In genomic region chr9:84556556-84556955, GRCh38 we compare ENCODE assay signal across 20 cellular contexts.
DNase-seq lines count a peak whose midpoint lies in the region; ATAC-seq, FAIRE-seq and TF ChIP-seq lines count a peak whose summit lies in the region.
"Had no signal": no experiment of that assay in that cellular context is flagged by ENCODE, and none has a peak within 500 bp of the region (broad histone marks: within the 10 kb centered on the region; RNA-seq: fewer than 3 reads in every experiment).

No MANE protein-coding gene starts in this region.

- H3K27me3 Mint-ChIP-seq in GM23338 (ENCODE audit: insufficient read depth, low read depth, poor library complexity) = peaks cover 7% of the 10 kb centered on the region

- peaks cover 31% of the 10 kb centered on the region for H3K4me1 Mint-ChIP-seq in GM23338
- H3K4me1 Mint-ChIP-seq: B cell; CD8-positive, alpha-beta memory T cell had no signal

- no peaks in the 10 kb centered on the region for H4K20me1 ChIP-seq in GM23338 (replicated peaks; ENCODE audit: insufficient read depth)
- H4K20me1 ChIP-seq: BLaER1 treated with 17β-estradiol and CSF1 and Interleukin-3, amounts not matched to agents 10 nM and 100 nM had no signal

- in situ Hi-C loops in G401 (cut with HindIII; ENCODE audit: low sequenced_read_pairs) = no loop called here

- no peaks in the 10 kb centered on the region for H3F3A ChIP-seq in GM23338 (replicated peaks; ENCODE audit: low read depth)

- FAIRE-seq in bronchial epithelial cell (lab: Jason Lieb, UNC) = no peak
- FAIRE-seq: GM12892, GM18507, H54 had no signal

- no peak overlapping the region for H3K4me3 Mint-ChIP-seq in GM23338
- H3K4me3 Mint-ChIP-seq: B cell; CD8-positive, alpha-beta memory T cell; HFFc6 had no signal

- H3K27ac ChIP-seq in GM23338 (ENCODE audit: low read depth) (no peak overlapping the region), foreskin keratinocyte (no peak overlapping the region)
- H3K27ac ChIP-seq: BLaER1 treated with 17β-estradiol and CSF1 and Interleukin-3, amounts not matched to agents 10 nM and 100 nM; GM23248 had no signal

- H3K4me1 ChIP-seq in GM23338 (ENCODE audit: insufficient read depth) (0 out of 2 replicates have a peak, but pooled peaks cover 4% of the 10 kb centered on the region), foreskin keratinocyte (peaks cover 7% of the 10 kb centered on the region)
- H3K4me1 ChIP-seq: BLaER1 treated with 17β-estradiol and CSF1 and Interleukin-3, amounts not matched to agents 10 nM and 100 nM had no signal

- no peaks in the 10 kb centered on the region for H3K27me3 ChIP-seq in GM23338 (ENCODE audit: insufficient read depth)
- H3K27me3 ChIP-seq in bronchial epithelial cell (ENCODE audit: control insufficient read depth, insufficient read depth, low read length) = no peaks in the 10 kb centered on the region
- no peaks in the 10 kb centered on the region for H3K27me3 ChIP-seq in foreskin keratinocyte
- H3K27me3 ChIP-seq: BLaER1 treated with 17β-estradiol and CSF1 and Interleukin-3, amounts not matched to agents 10 nM and 100 nM had no signal

- H3K9me3 Mint-ChIP-seq in GM23338 = no peaks in the 10 kb centered on the region
- H3K9me3 Mint-ChIP-seq: CD8-positive, alpha-beta memory T cell had no signal

- H3K9me2 ChIP-seq in GM23338 (ENCODE audit: insufficient read depth) = no peaks in the 10 kb centered on the region; the same call in 1 of the 2 replicates

- no peaks in the 10 kb centered on the region for H3K79me2 ChIP-seq in GM23338 (replicated peaks; ENCODE audit: insufficient read depth)

- no peak overlapping the region for H3K27ac Mint-ChIP-seq in GM23338
- H3K27ac Mint-ChIP-seq: B cell, HFFc6 had no signal

- H3K4me3 ChIP-seq in GM23338 (no peak overlapping the region), bronchial epithelial cell (ENCODE audit: low read depth, low read length) (no peak overlapping the region)
- H3K4me3 ChIP-seq: BLaER1 treated with 17β-estradiol and CSF1 and Interleukin-3, amounts not matched to agents 10 nM and 100 nM; GM23248 had no signal

- no peaks in the 10 kb centered on the region for H3K36me3 ChIP-seq in GM23338 (ENCODE audit: insufficient read depth)
- no peaks in the 10 kb centered on the region for H3K36me3 ChIP-seq in bronchial epithelial cell (ENCODE audit: control insufficient read depth, insufficient read depth, low read length)
- H3K36me3 ChIP-seq: BLaER1 treated with 17β-estradiol and CSF1 and Interleukin-3, amounts not matched to agents 10 nM and 100 nM had no signal

- H2AFZ ChIP-seq in GM23338 = 0 out of 2 replicates have a peak overlapping the region, but pooled peaks have one; percentile 78
- H2AFZ ChIP-seq: GM23248 had no signal

- TF ChIP-seq CTCF in GM23338 (conservative IDR thresholded peaks at IDR 0.05; ENCODE audit: low read depth in 2 of 2) (no peak), bronchial epithelial cell (IDR thresholded peaks at IDR 0.05; ENCODE audit: insufficient read depth, low read length, severe bottlenecking) (no peak), foreskin keratinocyte (conservative IDR thresholded peaks at IDR 0.05) (no peak)

- H3K4me2 ChIP-seq in GM23338 = no peak overlapping the region
- H3K4me2 ChIP-seq: BLaER1 treated with 17β-estradiol and CSF1 and Interleukin-3, amounts not matched to agents 10 nM and 100 nM had no signal

- DNase-seq in GM23338 (ENCODE audit: low spot score) (no peak), HPDE6-E6E7 (ENCODE audit: extremely low spot score) (peak; percentile 45), bronchial epithelial cell (ENCODE audit: low read depth) (peak; percentile 91), foreskin keratinocyte (peak; percentile 51 to 78), G401 (ENCODE audit: low spot score) (no peak), DMS79 (lab: John Stamatoyannopoulos, UW) (no peak)
- DNase-seq: CD8-positive, alpha-beta memory T cell; COR-L47; DMS 273 treated with DMSO at 0.1 percent for 48 hours; DMS53; GDM1; GM23248; HCEC 1CT; HFFc6 had no signal

- H3K36me3 Mint-ChIP-seq in GM23338 (ENCODE audit: low read depth) = no peaks in the 10 kb centered on the region
- H3K36me3 Mint-ChIP-seq: CD8-positive, alpha-beta memory T cell had no signal

- no peak for ATAC-seq in GM23338
- peak; percentile 89 for ATAC-seq in foreskin keratinocyte
- no peak for ATAC-seq in HG03342 (IDR thresholded peaks at IDR 0.05; ENCODE audit: unreplicated experiment)

TF ChIP-seq in GM23338, 12 proteins besides CTCF, POLR2A, EP300 and RAD21 (continues in another document):
- no peak for TF ChIP-seq NANOG (IDR thresholded peaks at IDR 0.05; ENCODE audit: borderline replicate concordance)
- no peak for TF ChIP-seq CREB1 (CRISPR knock-in tag; IDR thresholded peaks at IDR 0.05; ENCODE audit: low read depth)
- TF ChIP-seq STAT1 (IDR thresholded peaks at IDR 0.05; ENCODE audit: unreplicated experiment) = no peak
- no peak for TF ChIP-seq ZNF114 (CRISPR knock-in tag; IDR thresholded peaks at IDR 0.05)
- TF ChIP-seq ZNF462 (CRISPR knock-in tag; IDR thresholded peaks at IDR 0.05) = no peak
- TF ChIP-seq ZNF331 (CRISPR knock-in tag; IDR thresholded peaks at IDR 0.05; ENCODE audit: low read depth) = no peak

Comparison
In these comparisons a context has a peak if more than half of its experiments do, and no peak if none do; other contexts are left out.
1. DNase-seq: peak in HPDE6-E6E7 (single experiment), bronchial epithelial cell (single experiment) and foreskin keratinocyte (2 of 2); none in GM23338 (single experiment), G401 (single experiment) and DMS79 (single experiment).